1 cellular context compared by ENCODE assay signal in genomic region chr5:90899014-90899604, GRCh38.
A peak's percentile ranks its signal among the peaks of the same experiment; 100 is the strongest.
TF ChIP-seq lines count a peak whose summit lies in the region.

No MANE protein-coding gene starts in this region.

TF ChIP-seq in HepG2, 621 proteins besides CTCF, POLR2A, EP300 and RAD21 (continued from another document and continues in another):
- TF ChIP-seq, protein P1, sequence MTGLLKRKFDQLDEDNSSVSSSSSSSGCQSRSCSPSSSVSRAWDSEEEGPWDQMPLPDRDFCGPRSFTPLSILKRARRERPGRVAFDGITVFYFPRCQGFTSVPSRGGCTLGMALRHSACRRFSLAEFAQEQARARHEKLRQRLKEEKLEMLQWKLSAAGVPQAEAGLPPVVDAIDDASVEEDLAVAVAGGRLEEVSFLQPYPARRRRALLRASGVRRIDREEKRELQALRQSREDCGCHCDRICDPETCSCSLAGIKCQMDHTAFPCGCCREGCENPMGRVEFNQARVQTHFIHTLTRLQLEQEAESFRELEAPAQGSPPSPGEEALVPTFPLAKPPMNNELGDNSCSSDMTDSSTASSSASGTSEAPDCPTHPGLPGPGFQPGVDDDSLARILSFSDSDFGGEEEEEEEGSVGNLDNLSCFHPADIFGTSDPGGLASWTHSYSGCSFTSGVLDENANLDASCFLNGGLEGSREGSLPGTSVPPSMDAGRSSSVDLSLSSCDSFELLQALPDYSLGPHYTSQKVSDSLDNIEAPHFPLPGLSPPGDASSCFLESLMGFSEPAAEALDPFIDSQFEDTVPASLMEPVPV (CRISPR knock-in tag; IDR thresholded peaks at IDR 0.05), result no peak
- TF ChIP-seq RXRB (CRISPR knock-in tag; IDR thresholded peaks at IDR 0.05; ENCODE audit: borderline replicate concordance) (peak; percentile 44), PPARG (CRISPR knock-in tag; conservative IDR thresholded peaks at IDR 0.05) (0 out of 2 replicates have a peak, but pooled peaks have one; percentile 29), ZC3H13 (CRISPR knock-in tag; IDR thresholded peaks at IDR 0.05) (no peak), HNF1A (IDR thresholded peaks at IDR 0.05; ENCODE audit: low read depth) (peak; percentile 64; the same call in 1 of the 2 replicates), HNF1A (CRISPR knock-in tag; IDR thresholded peaks at IDR 0.05; ENCODE audit: borderline replicate concordance) (peak; percentile 79; the same call in 1 of the 2 replicates), ZNF672 (CRISPR knock-in tag; IDR thresholded peaks at IDR 0.05) (no peak), TRIM24 (CRISPR knock-in tag; IDR thresholded peaks at IDR 0.05) (no peak), ISX (CRISPR knock-in tag; conservative IDR thresholded peaks at IDR 0.05) (no peak), PHF5A (CRISPR knock-in tag; IDR thresholded peaks at IDR 0.05; ENCODE audit: low read depth, unreplicated experiment) (no peak), FUBP1 (CRISPR knock-in tag; IDR thresholded peaks at IDR 0.05; ENCODE audit: borderline replicate concordance) (no peak), TCF7 (IDR thresholded peaks at IDR 0.05; ENCODE audit: low read depth) (no peak), RNF2 (conservative IDR thresholded peaks at IDR 0.05; ENCODE audit: low read depth) (no peak), KDM6A (CRISPR knock-in tag; IDR thresholded peaks at IDR 0.05; ENCODE audit: low read depth) (peak; percentile 55), PAWR (CRISPR knock-in tag; IDR thresholded peaks at IDR 0.05; ENCODE audit: borderline replicate concordance) (no peak), ELF1 (CRISPR knock-in tag; IDR thresholded peaks at IDR 0.05) (no peak; the same call in 1 of the 2 replicates), HES4 (CRISPR knock-in tag; IDR thresholded peaks at IDR 0.05; ENCODE audit: borderline replicate concordance) (no peak), NFYC (CRISPR knock-in tag; IDR thresholded peaks at IDR 0.05) (no peak), ZNF776 (CRISPR knock-in tag; IDR thresholded peaks at IDR 0.05) (no peak), ZNF564 (CRISPR knock-in tag; IDR thresholded peaks at IDR 0.05) (no peak), MEIS1 (CRISPR knock-in tag; IDR thresholded peaks at IDR 0.05; ENCODE audit: borderline replicate concordance) (no peak), POLR2G (IDR thresholded peaks at IDR 0.05; ENCODE audit: low read depth, low read length) (no peak), ZFP37 (CRISPR knock-in tag; IDR thresholded peaks at IDR 0.05; ENCODE audit: borderline replicate concordance) (no peak), NR2F6 (IDR thresholded peaks at IDR 0.05) (peak; percentile 55; the same call in 1 of the 2 replicates), NR2F6 (CRISPR knock-in tag; IDR thresholded peaks at IDR 0.05) (peak; percentile 75), HNF1B (CRISPR knock-in tag; IDR thresholded peaks at IDR 0.05) (peak; percentile 65; the same call in 1 of the 2 replicates), ZNF180 (CRISPR knock-in tag; IDR thresholded peaks at IDR 0.05; ENCODE audit: borderline replicate concordance, low read depth) (no peak), FOXA3 (CRISPR knock-in tag; IDR thresholded peaks at IDR 0.05) (peak; percentile 65), HMGA1 (CRISPR knock-in tag; conservative IDR thresholded peaks at IDR 0.05) (no peak), TARDBP (CRISPR knock-in tag; IDR thresholded peaks at IDR 0.05) (peak; percentile 52; the same call in 1 of the 2 replicates), CCAR2 (optimal IDR thresholded peaks at IDR 0.05; ENCODE audit: low read depth, low read length) (no peak)
- TF ChIP-seq, protein P2, sequence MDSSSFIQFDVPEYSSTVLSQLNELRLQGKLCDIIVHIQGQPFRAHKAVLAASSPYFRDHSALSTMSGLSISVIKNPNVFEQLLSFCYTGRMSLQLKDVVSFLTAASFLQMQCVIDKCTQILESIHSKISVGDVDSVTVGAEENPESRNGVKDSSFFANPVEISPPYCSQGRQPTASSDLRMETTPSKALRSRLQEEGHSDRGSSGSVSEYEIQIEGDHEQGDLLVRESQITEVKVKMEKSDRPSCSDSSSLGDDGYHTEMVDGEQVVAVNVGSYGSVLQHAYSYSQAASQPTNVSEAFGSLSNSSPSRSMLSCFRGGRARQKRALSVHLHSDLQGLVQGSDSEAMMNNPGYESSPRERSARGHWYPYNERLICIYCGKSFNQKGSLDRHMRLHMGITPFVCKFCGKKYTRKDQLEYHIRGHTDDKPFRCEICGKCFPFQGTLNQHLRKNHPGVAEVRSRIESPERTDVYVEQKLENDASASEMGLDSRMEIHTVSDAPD (CRISPR knock-in tag; IDR thresholded peaks at IDR 0.05), result no peak
- TF ChIP-seq, protein P3, sequence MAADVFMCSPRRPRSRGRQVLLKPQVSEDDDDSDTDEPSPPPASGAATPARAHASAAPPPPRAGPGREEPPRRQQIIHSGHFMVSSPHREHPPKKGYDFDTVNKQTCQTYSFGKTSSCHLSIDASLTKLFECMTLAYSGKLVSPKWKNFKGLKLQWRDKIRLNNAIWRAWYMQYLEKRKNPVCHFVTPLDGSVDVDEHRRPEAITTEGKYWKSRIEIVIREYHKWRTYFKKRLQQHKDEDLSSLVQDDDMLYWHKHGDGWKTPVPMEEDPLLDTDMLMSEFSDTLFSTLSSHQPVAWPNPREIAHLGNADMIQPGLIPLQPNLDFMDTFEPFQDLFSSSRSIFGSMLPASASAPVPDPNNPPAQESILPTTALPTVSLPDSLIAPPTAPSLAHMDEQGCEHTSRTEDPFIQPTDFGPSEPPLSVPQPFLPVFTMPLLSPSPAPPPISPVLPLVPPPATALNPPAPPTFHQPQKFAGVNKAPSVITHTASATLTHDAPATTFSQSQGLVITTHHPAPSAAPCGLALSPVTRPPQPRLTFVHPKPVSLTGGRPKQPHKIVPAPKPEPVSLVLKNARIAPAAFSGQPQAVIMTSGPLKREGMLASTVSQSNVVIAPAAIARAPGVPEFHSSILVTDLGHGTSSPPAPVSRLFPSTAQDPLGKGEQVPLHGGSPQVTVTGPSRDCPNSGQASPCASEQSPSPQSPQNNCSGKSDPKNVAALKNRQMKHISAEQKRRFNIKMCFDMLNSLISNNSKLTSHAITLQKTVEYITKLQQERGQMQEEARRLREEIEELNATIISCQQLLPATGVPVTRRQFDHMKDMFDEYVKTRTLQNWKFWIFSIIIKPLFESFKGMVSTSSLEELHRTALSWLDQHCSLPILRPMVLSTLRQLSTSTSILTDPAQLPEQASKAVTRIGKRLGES (CRISPR knock-in tag; IDR thresholded peaks at IDR 0.05; ENCODE audit: borderline replicate concordance), result no peak
- TF ChIP-seq, protein P4, sequence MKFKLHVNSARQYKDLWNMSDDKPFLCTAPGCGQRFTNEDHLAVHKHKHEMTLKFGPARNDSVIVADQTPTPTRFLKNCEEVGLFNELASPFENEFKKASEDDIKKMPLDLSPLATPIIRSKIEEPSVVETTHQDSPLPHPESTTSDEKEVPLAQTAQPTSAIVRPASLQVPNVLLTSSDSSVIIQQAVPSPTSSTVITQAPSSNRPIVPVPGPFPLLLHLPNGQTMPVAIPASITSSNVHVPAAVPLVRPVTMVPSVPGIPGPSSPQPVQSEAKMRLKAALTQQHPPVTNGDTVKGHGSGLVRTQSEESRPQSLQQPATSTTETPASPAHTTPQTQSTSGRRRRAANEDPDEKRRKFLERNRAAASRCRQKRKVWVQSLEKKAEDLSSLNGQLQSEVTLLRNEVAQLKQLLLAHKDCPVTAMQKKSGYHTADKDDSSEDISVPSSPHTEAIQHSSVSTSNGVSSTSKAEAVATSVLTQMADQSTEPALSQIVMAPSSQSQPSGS (CRISPR knock-in tag; IDR thresholded peaks at IDR 0.05), result 0 out of 2 replicates have a peak, but pooled peaks have one; percentile 16
- TF ChIP-seq, protein P5, sequence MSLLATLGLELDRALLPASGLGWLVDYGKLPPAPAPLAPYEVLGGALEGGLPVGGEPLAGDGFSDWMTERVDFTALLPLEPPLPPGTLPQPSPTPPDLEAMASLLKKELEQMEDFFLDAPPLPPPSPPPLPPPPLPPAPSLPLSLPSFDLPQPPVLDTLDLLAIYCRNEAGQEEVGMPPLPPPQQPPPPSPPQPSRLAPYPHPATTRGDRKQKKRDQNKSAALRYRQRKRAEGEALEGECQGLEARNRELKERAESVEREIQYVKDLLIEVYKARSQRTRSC (CRISPR knock-in tag; IDR thresholded peaks at IDR 0.05; ENCODE audit: low read depth), result no peak
- TF ChIP-seq, protein P6, sequence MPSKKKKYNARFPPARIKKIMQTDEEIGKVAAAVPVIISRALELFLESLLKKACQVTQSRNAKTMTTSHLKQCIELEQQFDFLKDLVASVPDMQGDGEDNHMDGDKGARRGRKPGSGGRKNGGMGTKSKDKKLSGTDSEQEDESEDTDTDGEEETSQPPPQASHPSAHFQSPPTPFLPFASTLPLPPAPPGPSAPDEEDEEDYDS (CRISPR knock-in tag; IDR thresholded peaks at IDR 0.05), result no peak
- TF ChIP-seq, protein P7, sequence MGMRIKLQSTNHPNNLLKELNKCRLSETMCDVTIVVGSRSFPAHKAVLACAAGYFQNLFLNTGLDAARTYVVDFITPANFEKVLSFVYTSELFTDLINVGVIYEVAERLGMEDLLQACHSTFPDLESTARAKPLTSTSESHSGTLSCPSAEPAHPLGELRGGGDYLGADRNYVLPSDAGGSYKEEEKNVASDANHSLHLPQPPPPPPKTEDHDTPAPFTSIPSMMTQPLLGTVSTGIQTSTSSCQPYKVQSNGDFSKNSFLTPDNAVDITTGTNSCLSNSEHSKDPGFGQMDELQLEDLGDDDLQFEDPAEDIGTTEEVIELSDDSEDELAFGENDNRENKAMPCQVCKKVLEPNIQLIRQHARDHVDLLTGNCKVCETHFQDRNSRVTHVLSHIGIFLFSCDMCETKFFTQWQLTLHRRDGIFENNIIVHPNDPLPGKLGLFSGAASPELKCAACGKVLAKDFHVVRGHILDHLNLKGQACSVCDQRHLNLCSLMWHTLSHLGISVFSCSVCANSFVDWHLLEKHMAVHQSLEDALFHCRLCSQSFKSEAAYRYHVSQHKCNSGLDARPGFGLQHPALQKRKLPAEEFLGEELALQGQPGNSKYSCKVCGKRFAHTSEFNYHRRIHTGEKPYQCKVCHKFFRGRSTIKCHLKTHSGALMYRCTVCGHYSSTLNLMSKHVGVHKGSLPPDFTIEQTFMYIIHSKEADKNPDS (CRISPR knock-in tag; IDR thresholded peaks at IDR 0.05), result no peak
